ENCODE assay signal across 1 cellular context in genomic region chr1:30762152-30762930, GRCh38.
TF ChIP-seq lines count a peak whose summit lies in the region.

No MANE protein-coding gene starts in this region.

TF ChIP-seq in GM12878, 131 proteins besides CTCF, POLR2A, EP300 and RAD21 (continues in another document):
- TF ChIP-seq RB1 (IDR thresholded peaks at IDR 0.05; ENCODE audit: borderline replicate concordance) (no peak), TCF12 (IDR thresholded peaks at IDR 0.05; ENCODE audit: low read depth, low read length) (no peak), SKIL (IDR thresholded peaks at IDR 0.05; ENCODE audit: low read depth, poor library complexity, severe bottlenecking) (peak; percentile 68), MTA2 (IDR thresholded peaks at IDR 0.05; ENCODE audit: low read depth) (peak; percentile 15; the same call in 1 of the 2 replicates), MXI1 (IDR thresholded peaks at IDR 0.05; ENCODE audit: low read depth, low read length) (no peak), GABPA (IDR thresholded peaks at IDR 0.05; ENCODE audit: low read depth) (no peak), RUNX3 (IDR thresholded peaks at IDR 0.05; ENCODE audit: low read length) (no peak), ATF3 (IDR thresholded peaks at IDR 0.05; ENCODE audit: borderline replicate concordance, extremely low read depth, low read depth, low read length) (no peak), HSF1 (IDR thresholded peaks at IDR 0.05; ENCODE audit: low read depth, low read length) (no peak), SUZ12 (IDR thresholded peaks at IDR 0.05; ENCODE audit: unreplicated experiment) (no peak), RELB (IDR thresholded peaks at IDR 0.05; ENCODE audit: low read depth) (peak; percentile 67; the same call in 1 of the 2 replicates), CHD4 (IDR thresholded peaks at IDR 0.05) (no peak), SMC3 (IDR thresholded peaks at IDR 0.05; ENCODE audit: borderline replicate concordance, low read length) (no peak), IKZF1 (conservative IDR thresholded peaks at IDR 0.05) (peak; percentile 91), NFIC (IDR thresholded peaks at IDR 0.05; ENCODE audit: low read depth, low read length) (no peak), SIX5 (IDR thresholded peaks at IDR 0.05; ENCODE audit: low read depth, low read length, severe bottlenecking) (no peak), BACH1 (IDR thresholded peaks at IDR 0.05; ENCODE audit: borderline replicate concordance) (no peak; the same call in 1 of the 2 replicates), E2F8 (IDR thresholded peaks at IDR 0.05; ENCODE audit: low read depth, partially characterized antibody) (no peak), ZNF622 (IDR thresholded peaks at IDR 0.05) (no peak), BCLAF1 (IDR thresholded peaks at IDR 0.05) (no peak), JUNB (IDR thresholded peaks at IDR 0.05) (peak; percentile 65), NR2F1 (conservative IDR thresholded peaks at IDR 0.05) (0 out of 2 replicates have a peak, but pooled peaks have one; percentile 22), TCF7 (IDR thresholded peaks at IDR 0.05; ENCODE audit: borderline replicate concordance) (no peak), ZNF592 (IDR thresholded peaks at IDR 0.05) (0 out of 2 replicates have a peak, but pooled peaks have one; percentile 50), YY1 (IDR thresholded peaks at IDR 0.05; ENCODE audit: low read depth, low read length) (0 out of 2 replicates have a peak, but pooled peaks have one; percentile 1), NRF1 (conservative IDR thresholded peaks at IDR 0.05; ENCODE audit: low read depth, low read length) (no peak), NKRF (conservative IDR thresholded peaks at IDR 0.05) (no peak), RELA (IDR thresholded peaks at IDR 0.05; ENCODE audit: borderline replicate concordance, partially characterized antibody) (peak; percentile 27), CBX3 (IDR thresholded peaks at IDR 0.05; ENCODE audit: borderline replicate concordance, low read depth) (no peak), TCF3 (IDR thresholded peaks at IDR 0.05; ENCODE audit: borderline replicate concordance, insufficient read depth, low read depth, low read length) (no peak), NBN (IDR thresholded peaks at IDR 0.05) (no peak), SPI1 (IDR thresholded peaks at IDR 0.05; ENCODE audit: borderline replicate concordance, insufficient read depth, low read depth, low read length) (no peak), CHD2 (IDR thresholded peaks at IDR 0.05; ENCODE audit: borderline replicate concordance, low read depth, low read length) (no peak), PAX5 (IDR thresholded peaks at IDR 0.05; ENCODE audit: borderline replicate concordance, low read depth, low read length) (no peak), TARDBP (IDR thresholded peaks at IDR 0.05; ENCODE audit: borderline replicate concordance) (no peak), RAD51 (IDR thresholded peaks at IDR 0.05) (no peak), ZBTB33 (IDR thresholded peaks at IDR 0.05) (no peak), ESRRA (IDR thresholded peaks at IDR 0.05; ENCODE audit: low read length) (no peak), LARP7 (IDR thresholded peaks at IDR 0.05) (no peak), JUND (IDR thresholded peaks at IDR 0.05; ENCODE audit: low read depth, low read length) (no peak), PML (IDR thresholded peaks at IDR 0.05; ENCODE audit: low read length) (no peak), FOXM1 (IDR thresholded peaks at IDR 0.05; ENCODE audit: low read depth, low read length) (no peak), BCL11A (IDR thresholded peaks at IDR 0.05; ENCODE audit: low read depth, low read length) (0 out of 2 replicates have a peak, but pooled peaks have one; percentile 6), NFYA (IDR thresholded peaks at IDR 0.05; ENCODE audit: borderline replicate concordance, low read depth, low read length) (no peak), ZBED1 (IDR thresholded peaks at IDR 0.05; ENCODE audit: borderline replicate concordance) (peak; percentile 56), HCFC1 (IDR thresholded peaks at IDR 0.05; ENCODE audit: low read length) (no peak), HDAC6 (IDR thresholded peaks at IDR 0.05; ENCODE audit: unreplicated experiment) (no peak)
